Comparison of ENCODE assay signal across 27 cellular contexts in genomic region chr9:133564451-133564850, GRCh38. TPM values are rescaled to one million over a fixed set of nuclear protein-coding genes. Genes with fewer than 3 reads are reported as not detected.
A peak's percentile ranks its signal among the peaks of the same experiment; 100 is the strongest.
DNase-seq lines count a peak whose midpoint lies in the region; ATAC-seq and TF ChIP-seq lines count a peak whose summit lies in the region.
"Had no signal": no experiment of that assay in that cellular context is flagged by ENCODE, and none has a peak within 500 bp of the region (broad histone marks: within the 10 kb centered on the region; RNA-seq: fewer than 3 reads in every experiment).

No MANE protein-coding gene starts in this region.

- H3K36me3 Mint-ChIP-seq in effector memory CD8-positive, alpha-beta T cell (ENCODE audit: insufficient read depth) = peaks cover 18% of the 10 kb centered on the region
- H3K36me3 Mint-ChIP-seq: activated CD8-positive, alpha-beta memory T cell treated with anti-CD3 and anti-CD28 coated beads, Interleukin-2, amount 10 ng/mL, durations not matched to agents 7 days and 5 days; CD14-positive monocyte had no signal

- WGBS in hepatocyte (ENCODE audit: low lambda C conversion rate, missing lambda C conversion rate) = 78% methylated on average over 1 of the region's 1 CpG
- WGBS in sigmoid colon, 2 donors = 84 to 87% methylated on average over 1 of the region's 1 CpG

- H3K36me3 ChIP-seq in HEK293 (ENCODE audit: control insufficient read depth in 2 of 2, insufficient read depth in 1 of 2, low read length in 2 of 2) (no peaks in the 10 kb centered on the region), hepatocyte (replicated peaks; ENCODE audit: insufficient read depth, low read depth) (no peaks in the 10 kb centered on the region), sigmoid colon (no peaks in the 10 kb centered on the region)

- H3K4me2 ChIP-seq in hepatocyte = no peak overlapping the region
- H3K4me2 ChIP-seq: GM23338 had no signal

- no peak for TF ChIP-seq EP300 in sigmoid colon (IDR thresholded peaks at IDR 0.05)

- intact Hi-C loops in sigmoid colon (cut with DNase I) = no loop called here

- peaks cover 0 to 16% of the 10 kb centered on the region in 2 donors for H3K27me3 Mint-ChIP-seq in effector memory CD8-positive, alpha-beta T cell
- H3K27me3 Mint-ChIP-seq: activated CD4-positive, alpha-beta T cell treated with anti-CD3 and anti-CD28 coated beads, Interleukin-2, amount 10 ng/mL, durations not matched to agents 7 days and 5 days; activated CD8-positive, alpha-beta memory T cell treated with anti-CD3 and anti-CD28 coated beads, Interleukin-2, amount 10 ng/mL, durations not matched to agents 7 days and 5 days had no signal

- H4K20me1 ChIP-seq in hepatocyte (ENCODE audit: insufficient read depth, poor library complexity, severe bottlenecking) = no peaks in the 10 kb centered on the region

- no peak overlapping the region for H2AFZ ChIP-seq in hepatocyte
- H2AFZ ChIP-seq: GM23338 had no signal

- DNase-seq in effector memory CD8-positive, alpha-beta T cell = no peak
- DNase-seq in hepatocyte (ENCODE audit: low spot score) = no peak
- no peak for DNase-seq in sigmoid colon
- DNase-seq in CD1c-positive myeloid dendritic cell (ENCODE audit: extremely low spot score) = no peak
- no peak for DNase-seq in NCI-H1436 (lab: John Stamatoyannopoulos, UW)
- DNase-seq: ACHN; activated CD4-positive, alpha-beta T cell treated with anti-CD3 and anti-CD28 coated beads, Interleukin-2, amount 10 ng/mL, durations not matched to agents 7 days and 5 days; activated CD8-positive, alpha-beta memory T cell treated with anti-CD3 and anti-CD28 coated beads, Interleukin-2, amount 10 ng/mL, durations not matched to agents 7 days and 5 days; activated naive CD4-positive, alpha-beta T cell treated with anti-CD3 and anti-CD28 coated beads, Interleukin-2, amount 50 U/mL, for 16 hours; head of caudate nucleus; mucosa of descending colon; NCI-H1417; NCI-H2107; NCI-H510A treated with DMSO at 0.1 percent for 48 hours; nucleus accumbens; stimulated activated CD8-positive, alpha-beta memory T cell treated with anti-CD3 and anti-CD28 coated beads, Interleukin-4, amount 100 ng/mL, for 48 hours; substantia nigra had no signal

- no peak for TF ChIP-seq POLR2A in sigmoid colon (IDR thresholded peaks at IDR 0.05)

- H3K4me1 Mint-ChIP-seq in effector memory CD8-positive, alpha-beta T cell (ENCODE audit: low read depth in 2 of 2) = peaks cover 3 to 4% of the 10 kb centered on the region in 2 donors
- H3K4me1 Mint-ChIP-seq: activated CD4-positive, alpha-beta T cell treated with anti-CD3 and anti-CD28 coated beads, Interleukin-2, amount 10 ng/mL, durations not matched to agents 7 days and 5 days; activated CD8-positive, alpha-beta memory T cell treated with anti-CD3 and anti-CD28 coated beads, Interleukin-2, amount 10 ng/mL, durations not matched to agents 7 days and 5 days; CD14-positive monocyte had no signal

- no peaks in the 10 kb centered on the region for H3K79me2 ChIP-seq in hepatocyte

- CTCF ChIA-PET in HEK293 (lab: Yijun Ruan, JAX) = interaction anchor here (1.0 kb wide), 1 partner anchor 32 kb away, joined by 4 read pairs; no protein-coding TSS in a partner anchor

- H3K9me3 ChIP-seq in HEK293 (ENCODE audit: control insufficient read depth, insufficient read depth, low read depth, low read length) (no peaks in the 10 kb centered on the region), hepatocyte (ENCODE audit: low read depth) (no peaks in the 10 kb centered on the region), sigmoid colon (no peaks in the 10 kb centered on the region)
- H3K9me3 ChIP-seq: mucosa of descending colon had no signal

- peak overlapping the region; percentile 81 to 95 for H3K27ac Mint-ChIP-seq in effector memory CD8-positive, alpha-beta T cell
- H3K27ac Mint-ChIP-seq: activated CD4-positive, alpha-beta T cell treated with anti-CD3 and anti-CD28 coated beads, Interleukin-2, amount 10 ng/mL, durations not matched to agents 7 days and 5 days; activated CD8-positive, alpha-beta memory T cell treated with anti-CD3 and anti-CD28 coated beads, Interleukin-2, amount 10 ng/mL, durations not matched to agents 7 days and 5 days; activated T-helper 1 cell treated with anti-CD3 and anti-CD28 coated beads, Interleukin-12 subunit alpha, Interleukin-12 subunit beta, Interleukin-2, Interleukin-4 antibody, amounts not matched to agents 30 ng/mL and 10 ng/mL and 1 ng/mL, durations not matched to agents 14 hours and 24 hours and 36 hours; CD14-positive monocyte; GM23338 had no signal

- no peak overlapping the region for H3K4me3 Mint-ChIP-seq in effector memory CD8-positive, alpha-beta T cell
- H3K4me3 Mint-ChIP-seq: activated CD4-positive, alpha-beta T cell treated with anti-CD3 and anti-CD28 coated beads, Interleukin-2, amount 10 ng/mL, durations not matched to agents 7 days and 5 days; activated CD8-positive, alpha-beta memory T cell treated with anti-CD3 and anti-CD28 coated beads, Interleukin-2, amount 10 ng/mL, durations not matched to agents 7 days and 5 days; activated T-helper 1 cell treated with anti-CD3 and anti-CD28 coated beads, Interleukin-12 subunit alpha, Interleukin-12 subunit beta, Interleukin-2, Interleukin-4 antibody, amounts not matched to agents 30 ng/mL and 10 ng/mL and 1 ng/mL, durations not matched to agents 14 hours and 24 hours and 36 hours; CD14-positive monocyte; GM23338 had no signal

- H3K4me1 ChIP-seq in HEK293 (ENCODE audit: control insufficient read depth, insufficient read depth, low read length) (no peaks in the 10 kb centered on the region), hepatocyte (ENCODE audit: insufficient read depth) (peaks cover 16% of the 10 kb centered on the region), sigmoid colon (peaks cover 0 to 44% (median 36%) of the 10 kb centered on the region in 4 donors)

- H3K9me3 Mint-ChIP-seq in effector memory CD8-positive, alpha-beta T cell = peaks cover 0 to 1% of the 10 kb centered on the region in 2 donors
- H3K9me3 Mint-ChIP-seq: activated CD4-positive, alpha-beta T cell treated with anti-CD3 and anti-CD28 coated beads, Interleukin-2, amount 10 ng/mL, durations not matched to agents 7 days and 5 days; activated T-helper 1 cell treated with anti-CD3 and anti-CD28 coated beads, Interleukin-12 subunit alpha, Interleukin-12 subunit beta, Interleukin-2, Interleukin-4 antibody, amounts not matched to agents 30 ng/mL and 10 ng/mL and 1 ng/mL, durations not matched to agents 14 hours and 24 hours and 36 hours; CD14-positive monocyte; GM23338 had no signal

- H3K27me3 ChIP-seq in hepatocyte (no peaks in the 10 kb centered on the region), sigmoid colon (no peaks in the 10 kb centered on the region)

- H3K27ac ChIP-seq in HEK293 (ENCODE audit: extremely low read depth, low read depth, low read length) (no peak overlapping the region), hepatocyte (peak overlapping the region; percentile 80), sigmoid colon (peak overlapping the region; percentile 72 to 78 (median 75))

- no peak for ATAC-seq in effector memory CD8-positive, alpha-beta T cell (replicated peaks)
- ATAC-seq in HG03175 (IDR thresholded peaks at IDR 0.05; ENCODE audit: unreplicated experiment) = no peak
- ATAC-seq in activated CD4-positive, CD25-positive, alpha-beta regulatory T cell treated with anti-CD3 and anti-CD28 coated beads, Interleukin-2, amount 50 U/mL, for 24 hours = no peak
- ATAC-seq: activated CD8-positive, alpha-beta memory T cell treated with anti-CD3 and anti-CD28 coated beads, Interleukin-2, amount 10 ng/mL, durations not matched to agents 7 days and 5 days; left lobe of liver; mucosa of descending colon had no signal

- H3K9me2 ChIP-seq in hepatocyte (replicated peaks; ENCODE audit: insufficient read depth) = no peaks in the 10 kb centered on the region

- POLR2A ChIA-PET in HEK293 (lab: Yijun Ruan, JAX) = no interaction called here

- no peak overlapping the region for H3K4me3 ChIP-seq in HEK293 (ENCODE audit: low read depth, low read length)
- H3K4me3 ChIP-seq in hepatocyte = no peak overlapping the region
- H3K4me3 ChIP-seq in sigmoid colon = no peak overlapping the region
- H3K4me3 ChIP-seq: GM23338, mucosa of descending colon had no signal

- no peak for TF ChIP-seq CTCF in HEK293 (tag by site-specific recombination; IDR thresholded peaks at IDR 0.05)
- peak; percentile 13 for TF ChIP-seq CTCF in hepatocyte (IDR thresholded peaks at IDR 0.05; ENCODE audit: poor library complexity)
- no peak for TF ChIP-seq CTCF in sigmoid colon (IDR thresholded peaks at IDR 0.05)

TF ChIP-seq in HEK293, 187 proteins besides CTCF, POLR2A, EP300 and RAD21 (continues in another document):
- no peak for TF ChIP-seq ZBTB10 (tag by site-specific recombination; IDR thresholded peaks at IDR 0.05)

RNA-seq across cellular contexts. Expression of gene ADAMTSL2, which starts 29.9 kb away (rescaled TPM):
- total RNA-seq in hepatocyte (2.2 and 2.7 TPM in 2 replicates), sigmoid colon (1 to 10 TPM in 2 of 4 donors, under 1 TPM in 2; 0.33 to 4.2 (median 0.94) TPM)
- polyA plus RNA-seq in hepatocyte (1.5 and 2.3 TPM in 2 replicates), sigmoid colon (1 to 10 TPM in 1 of 3 donors, under 1 TPM in 2; 0.46 to 1.8 (median 0.60) TPM)
- total RNA-seq: activated CD4-positive, alpha-beta T cell treated with anti-CD3 and anti-CD28 coated beads, Interleukin-2, amount 10 ng/mL, durations not matched to agents 7 days and 5 days; activated CD8-positive, alpha-beta memory T cell treated with anti-CD3 and anti-CD28 coated beads, Interleukin-2, amount 10 ng/mL, durations not matched to agents 7 days and 5 days; activated T-helper 1 cell treated with anti-CD3 and anti-CD28 coated beads, Interleukin-12 subunit alpha, Interleukin-12 subunit beta, Interleukin-2, Interleukin-4 antibody, amounts not matched to agents 30 ng/mL and 10 ng/mL and 1 ng/mL, durations not matched to agents 14 hours and 24 hours and 36 hours; T-helper 1 cell treated with Interleukin-12 subunit alpha and Interleukin-12 subunit beta and Interleukin-4 antibody, amounts not matched to agents 30 ng/mL and 1 ng/mL, for 36 hours had no signal
- polyA plus RNA-seq: CD14-positive monocyte had no signal

RNA-seq across cellular contexts. Expression of gene MYMK, which starts 39.7 kb away (rescaled TPM):
- total RNA-seq in hepatocyte (not detected in 2 replicates), sigmoid colon (not detected)
- polyA plus RNA-seq in hepatocyte (0.91 and 1.3 TPM in 2 replicates), sigmoid colon (not detected)
- total RNA-seq: activated CD4-positive, alpha-beta T cell treated with anti-CD3 and anti-CD28 coated beads, Interleukin-2, amount 10 ng/mL, durations not matched to agents 7 days and 5 days; activated CD8-positive, alpha-beta memory T cell treated with anti-CD3 and anti-CD28 coated beads, Interleukin-2, amount 10 ng/mL, durations not matched to agents 7 days and 5 days; activated T-helper 1 cell treated with anti-CD3 and anti-CD28 coated beads, Interleukin-12 subunit alpha, Interleukin-12 subunit beta, Interleukin-2, Interleukin-4 antibody, amounts not matched to agents 30 ng/mL and 10 ng/mL and 1 ng/mL, durations not matched to agents 14 hours and 24 hours and 36 hours; GM23338; left lobe of liver; M059J; mucosa of descending colon; SK-MEL-5; T-helper 1 cell treated with Interleukin-12 subunit alpha and Interleukin-12 subunit beta and Interleukin-4 antibody, amounts not matched to agents 30 ng/mL and 1 ng/mL, for 36 hours had no signal
- polyA plus RNA-seq: CD14-positive monocyte, GM23338 had no signal

RNA-seq across cellular contexts. Expression of gene FAM163B, which starts 44.7 kb away (rescaled TPM):
- total RNA-seq in hepatocyte = 0.68 and 1.0 TPM in 2 replicates
- 0.35 TPM in 1 of 2 replicates, not detected in the other for polyA plus RNA-seq in hepatocyte
- 1 to 10 TPM in 2 of 4 donors, under 1 TPM in 1, not detected in 1; 0.83 to 1.5 (median 1.1) TPM for total RNA-seq in sigmoid colon
- 1 to 10 TPM in 2 of 3 donors, under 1 TPM in 1; 0.29 to 2.4 (median 1.4) TPM for polyA plus RNA-seq in sigmoid colon
- total RNA-seq: activated CD4-positive, alpha-beta T cell treated with anti-CD3 and anti-CD28 coated beads, Interleukin-2, amount 10 ng/mL, durations not matched to agents 7 days and 5 days; activated CD8-positive, alpha-beta memory T cell treated with anti-CD3 and anti-CD28 coated beads, Interleukin-2, amount 10 ng/mL, durations not matched to agents 7 days and 5 days; activated T-helper 1 cell treated with anti-CD3 and anti-CD28 coated beads, Interleukin-12 subunit alpha, Interleukin-12 subunit beta, Interleukin-2, Interleukin-4 antibody, amounts not matched to agents 30 ng/mL and 10 ng/mL and 1 ng/mL, durations not matched to agents 14 hours and 24 hours and 36 hours; M059J; SK-MEL-5; T-helper 1 cell treated with Interleukin-12 subunit alpha and Interleukin-12 subunit beta and Interleukin-4 antibody, amounts not matched to agents 30 ng/mL and 1 ng/mL, for 36 hours had no signal
- polyA plus RNA-seq: CD14-positive monocyte had no signal
